ENCODE assay signal across 23 cellular contexts in genomic region chr10:93788413-93789208, GRCh38. TPM values are rescaled to one million over a fixed set of nuclear protein-coding genes. Genes with fewer than 3 reads are reported as not detected.
DNase-seq lines count a peak whose midpoint lies in the region; ATAC-seq and TF ChIP-seq lines count a peak whose summit lies in the region.
"Had no signal": no experiment of that assay in that cellular context is flagged by ENCODE, and none has a peak within 500 bp of the region (broad histone marks: within the 10 kb centered on the region; RNA-seq: fewer than 3 reads in every experiment).

No MANE protein-coding gene starts in this region.

- no peaks in the 10 kb centered on the region for H3K36me3 ChIP-seq in endodermal cell (ENCODE audit: control insufficient read depth, insufficient read depth, low read length)
- no peaks in the 10 kb centered on the region for H3K36me3 ChIP-seq in psoas muscle (ENCODE audit: insufficient read depth in 1 of 2, low read depth in 1 of 2)
- H3K36me3 ChIP-seq in testis (ENCODE audit: low read depth, missing control alignments), result no peaks in the 10 kb centered on the region
- H3K36me3 ChIP-seq: BE2C; BLaER1 treated with 17β-estradiol and CSF1 and Interleukin-3, amounts not matched to agents 10 nM and 100 nM had no signal

- no peak overlapping the region for H4K91ac ChIP-seq in H9 (ENCODE audit: insufficient read length, low read depth, low read length)

- no CpG with 5 or more reads among the region's 3 CpGs for WGBS in H9 (ENCODE audit: extremely low coverage, insufficient read length, low lambda C conversion rate)
- 88% methylated on average over 2 to 3 of the region's 3 CpGs for WGBS in endodermal cell (ENCODE audit: insufficient coverage in 1 of 2, insufficient read length in 1 of 2), 2 experiments
- WGBS in psoas muscle, 3 donors, result 70 to 71% (median 71%) methylated on average over 3 of the region's 3 CpGs
- WGBS in testis, 2 donors, result 91 to 94% methylated on average over 3 of the region's 3 CpGs

- H3K36me3 Mint-ChIP-seq in H9 (ENCODE audit: insufficient read depth in 1 of 3, low read depth in 3 of 3) (no peaks in the 10 kb centered on the region), endodermal cell (ENCODE audit: low read depth) (no peaks in the 10 kb centered on the region), nephron (ENCODE audit: low read depth) (no peaks in the 10 kb centered on the region)
- H3K36me3 Mint-ChIP-seq in naive thymus-derived CD8-positive, alpha-beta T cell, result no peaks in the 10 kb centered on the region
- H3K36me3 Mint-ChIP-seq: CD14-positive monocyte had no signal

- ATAC-seq in psoas muscle (peak in 3 of 4 donors; percentile 55 to 73 (median 65)), GM21737 (IDR thresholded peaks at IDR 0.05; ENCODE audit: unreplicated experiment) (no peak)
- no peak for ATAC-seq in naive thymus-derived CD8-positive, alpha-beta T cell
- ATAC-seq: A549 had no signal

- POLR2A ChIA-PET in naive thymus-derived CD8-positive, alpha-beta T cell (lab: Charles Lee), result no interaction called here

- no peak overlapping the region for H3K56ac ChIP-seq in H9 (ENCODE audit: insufficient read length, low read depth, low read length)

- H3K27me3 ChIP-seq in H9 (ENCODE audit: insufficient read depth, low read length), result no peaks in the 10 kb centered on the region
- H3K27me3 ChIP-seq in endodermal cell (ENCODE audit: control insufficient read depth, insufficient read depth, low read length, poor library complexity, severe bottlenecking), result no peaks in the 10 kb centered on the region
- H3K27me3 ChIP-seq in psoas muscle (ENCODE audit: insufficient read depth in 3 of 3, low read length in 2 of 3), result no peaks in the 10 kb centered on the region
- H3K27me3 ChIP-seq in testis, result no peaks in the 10 kb centered on the region
- H3K27me3 ChIP-seq: BE2C; BLaER1 treated with 17β-estradiol and CSF1 and Interleukin-3, amounts not matched to agents 10 nM and 100 nM had no signal

- H3K27ac Mint-ChIP-seq in H9, result peak overlapping the region; percentile 11 to 86 (median 55); a peak in 4 of 7 replicates
- peak overlapping the region; percentile 97 for H3K27ac Mint-ChIP-seq in endodermal cell
- H3K27ac Mint-ChIP-seq in nephron, result peak overlapping the region in 2 of 3 experiments; percentile 14 to 18
- H3K27ac Mint-ChIP-seq in naive thymus-derived CD8-positive, alpha-beta T cell, result no peak overlapping the region
- H3K27ac Mint-ChIP-seq: CD14-positive monocyte; CD4-positive, alpha-beta T cell had no signal

- H3K4me1 ChIP-seq in H9 (ENCODE audit: insufficient read depth, low read length), result no peaks in the 10 kb centered on the region
- peaks cover 14% of the 10 kb centered on the region for H3K4me1 ChIP-seq in endodermal cell (ENCODE audit: control insufficient read depth, insufficient read depth, low read length)
- H3K4me1 ChIP-seq in psoas muscle, result no peaks in the 10 kb centered on the region
- no peaks in the 10 kb centered on the region for H3K4me1 ChIP-seq in testis
- H3K4me1 ChIP-seq: A549, BE2C had no signal

- H3K9me3 Mint-ChIP-seq in H9 (no peaks in the 10 kb centered on the region), endodermal cell (no peaks in the 10 kb centered on the region), nephron (no peaks in the 10 kb centered on the region)
- no peaks in the 10 kb centered on the region for H3K9me3 Mint-ChIP-seq in naive thymus-derived CD8-positive, alpha-beta T cell
- H3K9me3 Mint-ChIP-seq: CD4-positive, alpha-beta T cell had no signal

- TF ChIP-seq CTCF in H9 (conservative IDR thresholded peaks at IDR 0.05) (no peak), endodermal cell (conservative IDR thresholded peaks at IDR 0.05) (no peak), nephron (IDR thresholded peaks at IDR 0.05; ENCODE audit: unreplicated experiment in 3 of 3) (no peak), psoas muscle (IDR thresholded peaks at IDR 0.05) (no peak), testis (IDR thresholded peaks at IDR 0.05) (no peak)

- H3K23me2 ChIP-seq in H9 (ENCODE audit: insufficient read length, low read depth, low read length, poor library complexity, severe bottlenecking), result no peaks in the 10 kb centered on the region

- H3K27ac ChIP-seq in H9 (ENCODE audit: insufficient read length, low read depth, low read length) (no peak overlapping the region), endodermal cell (ENCODE audit: low read depth, low read length) (peak overlapping the region; percentile 65), psoas muscle (no peak overlapping the region), testis (no peak overlapping the region)
- H3K27ac ChIP-seq: A549; BLaER1 treated with 17β-estradiol and CSF1 and Interleukin-3, amounts not matched to agents 10 nM and 100 nM had no signal

- H3K18ac ChIP-seq in H9 (ENCODE audit: insufficient read length, low read depth, low read length), result no peak overlapping the region

- no peak overlapping the region for H3K23ac ChIP-seq in H9 (ENCODE audit: insufficient read length, low read depth, low read length)

- no peak overlapping the region for H3K4ac ChIP-seq in H9 (ENCODE audit: low read depth, low read length)

- H2BK20ac ChIP-seq in H9 (ENCODE audit: low read depth, low read length, poor library complexity, severe bottlenecking), result no peak overlapping the region

- TF ChIP-seq POLR2A in testis (IDR thresholded peaks at IDR 0.05), result no peak

- H3K79me2 ChIP-seq in H9 (ENCODE audit: insufficient read depth, low read length), result no peaks in the 10 kb centered on the region

- no peak overlapping the region for H2BK5ac ChIP-seq in H9 (ENCODE audit: insufficient read length, low read length)

- H3K9me3 ChIP-seq in H9 (ENCODE audit: control insufficient read depth, low read depth, low read length) (no peaks in the 10 kb centered on the region), endodermal cell (ENCODE audit: control insufficient read depth, low read length) (no peaks in the 10 kb centered on the region), psoas muscle (no peaks in the 10 kb centered on the region), testis (no peaks in the 10 kb centered on the region)
- H3K9me3 ChIP-seq: A549; BE2C; BLaER1 treated with 17β-estradiol and CSF1 and Interleukin-3, amounts not matched to agents 10 nM and 100 nM had no signal

- no peak overlapping the region for H2AFZ ChIP-seq in H9 (ENCODE audit: low read length)

- no peaks in the 10 kb centered on the region for H4K20me1 ChIP-seq in H9 (ENCODE audit: control insufficient read depth, insufficient read depth, insufficient read length)
- H4K20me1 ChIP-seq: BLaER1 treated with 17β-estradiol and CSF1 and Interleukin-3, amounts not matched to agents 10 nM and 100 nM had no signal

- H3K4me3 Mint-ChIP-seq in H9, result no peak overlapping the region
- H3K4me3 Mint-ChIP-seq in endodermal cell, result no peak overlapping the region
- H3K4me3 Mint-ChIP-seq in nephron, result no peak overlapping the region
- no peak overlapping the region for H3K4me3 Mint-ChIP-seq in naive thymus-derived CD8-positive, alpha-beta T cell
- H3K4me3 Mint-ChIP-seq: CD14-positive monocyte; CD4-positive, alpha-beta T cell had no signal

- no peak overlapping the region for H3K4me3 ChIP-seq in endodermal cell (ENCODE audit: low read length)
- no peak overlapping the region for H3K4me3 ChIP-seq in psoas muscle
- H3K4me3 ChIP-seq in testis, result no peak overlapping the region
- H3K4me3 ChIP-seq: A549; BLaER1 treated with 17β-estradiol and CSF1 and Interleukin-3, amounts not matched to agents 10 nM and 100 nM had no signal

- no peak overlapping the region for H2BK12ac ChIP-seq in H9 (ENCODE audit: insufficient read length, low read depth, low read length)

- no peak overlapping the region for H3K14ac ChIP-seq in H9 (ENCODE audit: insufficient read depth, low read length)

- no peak overlapping the region for H3K4me2 ChIP-seq in H9 (ENCODE audit: insufficient read depth, insufficient read length, low read length)
- H3K4me2 ChIP-seq: A549 had no signal

- H3K27me3 Mint-ChIP-seq in H9 (ENCODE audit: low read depth) (no peaks in the 10 kb centered on the region), endodermal cell (ENCODE audit: insufficient read depth) (no peaks in the 10 kb centered on the region), nephron (ENCODE audit: low read depth) (no peaks in the 10 kb centered on the region)
- H3K27me3 Mint-ChIP-seq in naive thymus-derived CD8-positive, alpha-beta T cell, result peaks cover 0 to 16% (median 9%) of the 10 kb centered on the region in 5 donors

- H4K8ac ChIP-seq in H9 (replicated peaks; ENCODE audit: insufficient read length, low read depth, low read length), result no peak overlapping the region

- H2BK15ac ChIP-seq in H9 (ENCODE audit: low read depth, low read length), result no peak overlapping the region

- H4K5ac ChIP-seq in H9 (ENCODE audit: insufficient read length, low read depth, low read length), result no peak overlapping the region

- no peak overlapping the region for H2AK5ac ChIP-seq in H9 (ENCODE audit: insufficient read length, low read length)

- intact Hi-C loops in psoas muscle (cut with DNase I), result no loop called here
- intact Hi-C loops in testis (cut with DNase I; ENCODE audit: low total_unique reads), result no loop called here

- no peak overlapping the region for H2BK120ac ChIP-seq in H9 (ENCODE audit: low read depth, low read length, poor library complexity, severe bottlenecking)

- no peak overlapping the region for H3T11ph ChIP-seq in H9 (ENCODE audit: low read length)

- DNase-seq in H9 (no peak), endodermal cell (no peak), psoas muscle (no peak), testis (no peak)
- no peak for DNase-seq in naive thymus-derived CD8-positive, alpha-beta T cell
- no peak for DNase-seq in stimulated activated CD4-positive, alpha-beta T cell treated with anti-CD3 and anti-CD28 coated beads, Interleukin-2, amount 100 ng/mL, for 24 hours
- DNase-seq: 8988T; ACHN; AML-193; BE2C; Calu3; CD4-positive, alpha-beta T cell; COR-L47; DMS53; DMS79 treated with DMSO at 0.1 percent for 48 hours; GOT3; HCEC 1CT had no signal

- peaks cover 46 to 49% of the 10 kb centered on the region in 2 experiments for H3K4me1 Mint-ChIP-seq in H9
- H3K4me1 Mint-ChIP-seq in endodermal cell, result peaks cover 45% of the 10 kb centered on the region
- peaks cover 14% of the 10 kb centered on the region for H3K4me1 Mint-ChIP-seq in nephron
- no peaks in the 10 kb centered on the region for H3K4me1 Mint-ChIP-seq in naive thymus-derived CD8-positive, alpha-beta T cell
- H3K4me1 Mint-ChIP-seq: CD14-positive monocyte had no signal

- no peaks in the 10 kb centered on the region for H3K79me1 ChIP-seq in H9 (ENCODE audit: insufficient read depth, low read depth, low read length, poor library complexity, severe bottlenecking)

- H3K9ac ChIP-seq in H9 (ENCODE audit: extremely low read depth, insufficient read length, low read length) (no peak overlapping the region), endodermal cell (ENCODE audit: extremely low read depth, low read length, poor library complexity, severe bottlenecking) (no peak overlapping the region)
- H3K9ac ChIP-seq: BLaER1 treated with 17β-estradiol and CSF1 and Interleukin-3, amounts not matched to agents 10 nM and 100 nM had no signal

RNA-seq across cellular contexts. Expression of gene LGI1, which starts 30.9 kb away (rescaled TPM):
- 1.1 and 1.2 TPM in 2 replicates for total RNA-seq in H9 (2021)
- 1 to 10 TPM in 1 of 2 donors, under 1 TPM in 1; 0.60 to 2.6 TPM for total RNA-seq in endodermal cell
- polyA plus RNA-seq in endodermal cell (2013, experiment 1 of 2), result 63.2 TPM
- 66.2 TPM for polyA plus RNA-seq in endodermal cell (2013, experiment 2 of 2)
- total RNA-seq in psoas muscle, result 1 to 10 TPM; 1.3 to 7.3 (median 2.6) TPM
- 1 to 10 TPM in 2 of 3 donors, under 1 TPM in 1; 0.20 to 1.4 (median 1.4) TPM for polyA plus RNA-seq in psoas muscle
- not detected for total RNA-seq in naive thymus-derived CD8-positive, alpha-beta T cell
- polyA plus RNA-seq in naive thymus-derived CD8-positive, alpha-beta T cell, result not detected
- 1 to 10 TPM in 1 of 2 donors, under 1 TPM in 1; 0.56 to 1.0 TPM for total RNA-seq in testis
- 2.1 TPM for polyA plus RNA-seq in testis (ENCODE audit: insufficient read depth, low read depth, low replicate concordance)
- total RNA-seq: Calu3; CD4-positive, alpha-beta T cell; Daoy had no signal
- polyA plus RNA-seq: A549, CD14-positive monocyte had no signal

Comparison
In these comparisons a context has a peak if more than half of its experiments do, and no peak if none do; other contexts are left out.
1. H3K27ac Mint-ChIP-seq: peak in H9 (3 of 3), endodermal cell (single experiment) and nephron (2 of 3); none in naive thymus-derived CD8-positive, alpha-beta T cell (0 of 10).
2. ATAC-seq: peak in psoas muscle (3 of 4); none in naive thymus-derived CD8-positive, alpha-beta T cell (0 of 2) and GM21737 (single experiment).